19 cellular contexts compared by ENCODE assay signal in genomic region chr2:130156624-130157004, GRCh38. TPM values are rescaled to one million over a fixed set of nuclear protein-coding genes. Genes with fewer than 3 reads are reported as not detected.
A peak's percentile ranks its signal among the peaks of the same experiment; 100 is the strongest.
DNase-seq lines count a peak whose midpoint lies in the region; ATAC-seq and TF ChIP-seq lines count a peak whose summit lies in the region.
"Had no signal": no experiment of that assay in that cellular context is flagged by ENCODE, and none has a peak within 500 bp of the region (broad histone marks: within the 10 kb centered on the region; RNA-seq: fewer than 3 reads in every experiment).

No MANE protein-coding gene starts in this region.

- H3K4me3 ChIP-seq in BLaER1, result no peak overlapping the region
- no peak overlapping the region for H3K4me3 ChIP-seq in HEK293 (ENCODE audit: low read depth, low read length)
- no peak overlapping the region for H3K4me3 ChIP-seq in lower lobe of right lung
- H3K4me3 ChIP-seq: esophagus squamous epithelium, GM23248, neural progenitor cell, stomach had no signal

- no peak overlapping the region; the same call in 1 of the 2 replicates for H3K9ac ChIP-seq in BLaER1
- H3K9ac ChIP-seq: GM23248, neural progenitor cell had no signal

- TF ChIP-seq CTCF in HEK293 (tag by site-specific recombination; IDR thresholded peaks at IDR 0.05), result no peak
- TF ChIP-seq CTCF in lower lobe of right lung (IDR thresholded peaks at IDR 0.05), result no peak
- no peak for TF ChIP-seq CTCF in omental fat pad (IDR thresholded peaks at IDR 0.05)

- intact Hi-C loops in lower lobe of right lung (cut with DNase I), result no loop called here

- H4K20me1 ChIP-seq in BLaER1, result peaks cover 66% of the 10 kb centered on the region

- peaks cover 56% of the 10 kb centered on the region for H3K4me1 ChIP-seq in BLaER1
- H3K4me1 ChIP-seq in HEK293 (ENCODE audit: control insufficient read depth, insufficient read depth, low read length), result no peaks in the 10 kb centered on the region
- H3K4me1 ChIP-seq in lower lobe of right lung, result no peaks in the 10 kb centered on the region
- H3K4me1 ChIP-seq: esophagus squamous epithelium, neural progenitor cell had no signal

- H3K9me3 ChIP-seq in BLaER1 (no peaks in the 10 kb centered on the region), HEK293 (ENCODE audit: control insufficient read depth, insufficient read depth, low read depth, low read length) (no peaks in the 10 kb centered on the region), lower lobe of right lung (no peaks in the 10 kb centered on the region)
- H3K9me3 ChIP-seq: esophagus squamous epithelium, stomach had no signal

- POLR2A ChIA-PET in HEK293 (lab: Yijun Ruan, JAX), result no interaction called here

- H3K27me3 ChIP-seq in BLaER1 (no peaks in the 10 kb centered on the region), lower lobe of right lung (ENCODE audit: low read depth) (no peaks in the 10 kb centered on the region)
- H3K27me3 ChIP-seq: esophagus squamous epithelium, neural progenitor cell, stomach had no signal

- peak; percentile 44 for DNase-seq in lower lobe of right lung
- DNase-seq in G401 (ENCODE audit: low spot score), result no peak
- no peak for DNase-seq in hepatic stellate cell (ENCODE audit: low spot score)
- DNase-seq in omental fat pad (ENCODE audit: low spot score), result no peak
- DNase-seq: activated CD4-positive, CD25-positive, alpha-beta regulatory T cell treated with anti-CD3 and anti-CD28 coated beads, Interleukin-2, amount 50 U/mL, for 72 hours; effector memory CD4-positive, alpha-beta T cell; esophagus squamous epithelium; NCI-H526 treated with DMSO at 0.1 percent for 48 hours; T-helper 9 cell had no signal

- H3K4me2 ChIP-seq in BLaER1, result peak overlapping the region; percentile 86
- H3K4me2 ChIP-seq: neural progenitor cell had no signal

- ATAC-seq in lower lobe of right lung (no peak), omental fat pad (ENCODE audit: low FRiP score) (no peak)

- H3K36me3 ChIP-seq in BLaER1, result peaks cover 66% of the 10 kb centered on the region
- H3K36me3 ChIP-seq in HEK293 (ENCODE audit: control insufficient read depth in 2 of 2, insufficient read depth in 1 of 2, low read length in 2 of 2), result peaks cover 4 to 85% of the 10 kb centered on the region in 2 experiments; a peak in 2 of 3 replicates
- peaks cover 62% of the 10 kb centered on the region for H3K36me3 ChIP-seq in lower lobe of right lung
- H3K36me3 ChIP-seq: neural progenitor cell had no signal

- in situ Hi-C loops in G401 (cut with HindIII; ENCODE audit: low sequenced_read_pairs), result no loop called here

- CTCF ChIA-PET in HEK293 (lab: Yijun Ruan, JAX), result interaction anchor here (1.1 kb wide), 1 partner anchor 220 kb away, joined by 4 read pairs; no protein-coding TSS in a partner anchor

- peak overlapping the region; percentile 47 for H3K27ac ChIP-seq in BLaER1
- no peak overlapping the region for H3K27ac ChIP-seq in HEK293 (ENCODE audit: extremely low read depth, low read depth, low read length)
- no peak overlapping the region for H3K27ac ChIP-seq in lower lobe of right lung
- H3K27ac ChIP-seq: esophagus squamous epithelium, GM23248, neural progenitor cell, stomach had no signal

TF ChIP-seq in HEK293, 187 proteins besides CTCF, POLR2A, EP300 and RAD21:
- TF ChIP-seq ZNF768 (tag by site-specific recombination; IDR thresholded peaks at IDR 0.05), result peak; percentile 77; the same call in 1 of the 2 replicates
- TF ChIP-seq, protein P1, sequence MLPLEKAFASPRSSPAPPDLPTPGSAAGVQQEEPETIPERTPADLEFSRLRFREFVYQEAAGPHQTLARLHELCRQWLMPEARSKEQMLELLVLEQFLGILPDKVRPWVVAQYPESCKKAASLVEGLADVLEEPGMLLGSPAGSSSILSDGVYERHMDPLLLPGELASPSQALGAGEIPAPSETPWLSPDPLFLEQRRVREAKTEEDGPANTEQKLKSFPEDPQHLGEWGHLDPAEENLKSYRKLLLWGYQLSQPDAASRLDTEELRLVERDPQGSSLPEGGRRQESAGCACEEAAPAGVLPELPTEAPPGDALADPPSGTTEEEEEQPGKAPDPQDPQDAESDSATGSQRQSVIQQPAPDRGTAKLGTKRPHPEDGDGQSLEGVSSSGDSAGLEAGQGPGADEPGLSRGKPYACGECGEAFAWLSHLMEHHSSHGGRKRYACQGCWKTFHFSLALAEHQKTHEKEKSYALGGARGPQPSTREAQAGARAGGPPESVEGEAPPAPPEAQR (tag by site-specific recombination; IDR thresholded peaks at IDR 0.05), result no peak

RNA-seq across cellular contexts. Expression of gene CCDC74B, which starts 11.7 kb away (rescaled TPM):
- 7.2 TPM for total RNA-seq in lower lobe of right lung
- 71.6 and 76.7 TPM in 2 replicates for total RNA-seq in G401 (2014; rRNA removed; shearing (Covaris generic))
- total RNA-seq in omental fat pad, result 10 to 100 TPM in 1 of 4 donors, 1 to 10 TPM in 3; 1.2 to 10.4 (median 1.6) TPM

RNA-seq across cellular contexts. Expression of gene SMPD4, which starts 24.8 kb away (rescaled TPM):
- total RNA-seq in lower lobe of right lung (35.7 TPM), omental fat pad (10 to 100 TPM; 21.8 to 39.1 (median 29.4) TPM)
- 52.7 and 63.9 TPM in 2 replicates for total RNA-seq in G401 (2014; rRNA removed; shearing (Covaris generic))

RNA-seq across cellular contexts. Expression of gene MZT2B, which starts 25.4 kb away (rescaled TPM):
- 125 TPM for total RNA-seq in lower lobe of right lung
- 259 and 438 TPM in 2 replicates for total RNA-seq in G401 (2014; rRNA removed; shearing (Covaris generic))
- 10 to 100 TPM; 52.8 to 93.5 (median 72.4) TPM for total RNA-seq in omental fat pad

RNA-seq across cellular contexts. Expression of gene POTEF, which starts 27.6 kb away (rescaled TPM):
- not detected for total RNA-seq in lower lobe of right lung
- total RNA-seq in G401 (2014; rRNA removed; shearing (Covaris generic)), result 0.10 TPM in 1 of 2 replicates, not detected in the other
- under 1 TPM in 1 of 4 donors, not detected in 3; 0.09 TPM for total RNA-seq in omental fat pad
- total RNA-seq: activated CD8-positive, alpha-beta memory T cell treated with anti-CD3 and anti-CD28 coated beads for 36 hours; activated naive CD4-positive, alpha-beta T cell treated with anti-CD3 and anti-CD28 coated beads, Interleukin-2, amount 50 U/mL, for 72 hours; activated T-helper 1 cell treated with anti-CD3 and anti-CD28 coated beads, Interleukin-12 subunit alpha, Interleukin-12 subunit beta, Interleukin-2, Interleukin-4 antibody, amounts not matched to agents 30 ng/mL and 10 ng/mL and 1 ng/mL, durations not matched to agents 14 hours and 24 hours and 36 hours; esophagus squamous epithelium; GM23248 had no signal

RNA-seq across cellular contexts. Expression of gene TUBA3E, which starts 41.6 kb away (rescaled TPM):
- not detected for total RNA-seq in lower lobe of right lung
- total RNA-seq in G401 (2014; rRNA removed; shearing (Covaris generic)), result not detected in 2 replicates
- not detected for total RNA-seq in omental fat pad
- total RNA-seq: activated CD8-positive, alpha-beta memory T cell treated with anti-CD3 and anti-CD28 coated beads for 36 hours; activated naive CD4-positive, alpha-beta T cell treated with anti-CD3 and anti-CD28 coated beads, Interleukin-2, amount 50 U/mL, for 72 hours; activated T-helper 1 cell treated with anti-CD3 and anti-CD28 coated beads, Interleukin-12 subunit alpha, Interleukin-12 subunit beta, Interleukin-2, Interleukin-4 antibody, amounts not matched to agents 30 ng/mL and 10 ng/mL and 1 ng/mL, durations not matched to agents 14 hours and 24 hours and 36 hours; esophagus squamous epithelium; glomerular endothelial cell; GM23248; pulmonary artery endothelial cell; stomach had no signal
